Comparison of ENCODE assay signal across 8 cellular contexts in the genomic region with DNA sequence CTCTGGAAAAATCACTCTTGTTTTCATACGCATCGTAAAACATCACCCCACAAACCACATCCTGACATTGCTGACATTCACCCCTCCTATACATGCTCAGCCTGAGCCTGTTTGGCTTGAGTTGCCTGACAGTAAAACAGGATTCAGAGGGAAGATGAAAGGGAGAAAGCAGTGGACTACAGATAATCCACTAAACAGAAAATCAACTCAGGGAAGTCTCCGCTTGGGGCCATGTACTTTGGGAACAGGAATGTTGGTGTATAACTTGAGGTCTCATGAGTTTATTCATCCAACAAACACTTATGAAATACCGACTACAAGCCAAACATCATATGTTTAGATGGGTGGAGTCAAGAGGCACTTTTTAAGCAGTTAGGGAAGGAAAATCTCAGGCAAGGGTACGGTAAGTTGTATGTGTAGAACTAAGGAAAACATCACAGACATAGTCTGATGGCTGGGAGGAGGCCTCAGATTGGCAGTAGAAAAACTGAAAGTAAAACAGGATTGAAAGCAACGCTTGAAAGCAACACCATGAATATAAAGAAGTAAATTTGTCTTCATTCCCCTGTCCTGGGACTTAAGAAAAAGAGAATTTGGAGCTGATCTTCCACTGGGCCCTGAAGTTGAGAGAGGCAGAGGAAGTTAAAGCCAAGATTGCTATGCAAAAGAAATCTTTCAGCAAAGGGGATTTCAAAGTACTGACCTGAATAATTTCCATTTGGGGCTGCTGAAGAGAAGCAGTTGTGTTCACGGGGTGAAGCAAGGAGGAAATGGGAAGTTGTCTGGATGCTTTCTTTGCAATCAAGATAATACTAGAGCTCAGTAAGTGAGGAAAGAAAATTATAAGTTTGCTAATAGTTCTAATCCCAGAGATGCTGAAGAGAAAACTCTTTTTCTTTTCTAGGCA. TPM values are rescaled to one million over a fixed set of nuclear protein-coding genes. Genes with fewer than 3 reads are reported as not detected.
DNase-seq lines count a peak whose midpoint lies in the region; ATAC-seq and TF ChIP-seq lines count a peak whose summit lies in the region.

No MANE protein-coding gene starts in this region.

- H3K27ac Mint-ChIP-seq in GM23338, result no peak overlapping the region

- H3K9me3 ChIP-seq in right atrium auricular region, result no peaks in the 10 kb centered on the region

- H3K27me3 ChIP-seq in GM23338 (ENCODE audit: insufficient read depth) (no peaks in the 10 kb centered on the region), right atrium auricular region (no peaks in the 10 kb centered on the region)

- H3K9me3 Mint-ChIP-seq in GM23338, result no peaks in the 10 kb centered on the region

- no peaks in the 10 kb centered on the region for H3K9me2 ChIP-seq in GM23338 (ENCODE audit: insufficient read depth)

- TF ChIP-seq CTCF in GM23338 (conservative IDR thresholded peaks at IDR 0.05; ENCODE audit: low read depth in 2 of 2), result no peak
- no peak for TF ChIP-seq CTCF in right atrium auricular region (IDR thresholded peaks at IDR 0.05)

- H2AFZ ChIP-seq in GM23338, result peak overlapping the region; percentile 21; the same call in 1 of the 2 replicates

- DNase-seq in GM23338 (ENCODE audit: low spot score) (no peak), MV-4-11 (lab: John Stamatoyannopoulos, UW) (peak; percentile 14), right atrium auricular region (ENCODE audit: low spot score) (no peak), NCI-H146 treated with DMSO at 0.1 percent for 48 hours (lab: John Stamatoyannopoulos, UW; ENCODE audit: unreplicated experiment) (no peak), UCSD-AML1 (lab: John Stamatoyannopoulos, UW; ENCODE audit: unreplicated experiment) (no peak)
- DNase-seq in activated T-cell treated with anti-CD3 and anti-CD28 coated beads, Interleukin-2, amount 50 U/mL, for 48 hours, result peak; percentile 43 to 54
- peak; percentile 32 to 42 for DNase-seq in stimulated activated CD8-positive, alpha-beta memory T cell treated with anti-CD3 and anti-CD28 coated beads, Interleukin-15, amount 100 ng/mL, for 48 hours (ENCODE audit: low read depth in 2 of 2)

- no peaks in the 10 kb centered on the region for H3F3A ChIP-seq in GM23338 (replicated peaks; ENCODE audit: low read depth)

- H3K36me3 Mint-ChIP-seq in GM23338 (ENCODE audit: low read depth), result no peaks in the 10 kb centered on the region

- no peaks in the 10 kb centered on the region for H3K36me3 ChIP-seq in GM23338 (ENCODE audit: insufficient read depth)
- H3K36me3 ChIP-seq in right atrium auricular region, result no peaks in the 10 kb centered on the region

- H3K4me1 ChIP-seq in GM23338 (ENCODE audit: insufficient read depth), result 0 out of 2 replicates have a peak, but pooled peaks cover 5% of the 10 kb centered on the region
- no peaks in the 10 kb centered on the region for H3K4me1 ChIP-seq in right atrium auricular region

- peaks cover 9% of the 10 kb centered on the region; the same call in 2 of the 3 replicates for H3K4me1 Mint-ChIP-seq in GM23338

- no peak for ATAC-seq in GM23338

- H4K20me1 ChIP-seq in GM23338 (replicated peaks; ENCODE audit: insufficient read depth), result no peaks in the 10 kb centered on the region

- H3K27ac ChIP-seq in GM23338 (ENCODE audit: low read depth) (no peak overlapping the region), right atrium auricular region (peak overlapping the region; percentile 12 to 60)

- H3K4me2 ChIP-seq in GM23338, result no peak overlapping the region

- H3K4me3 Mint-ChIP-seq in GM23338, result no peak overlapping the region

- no peaks in the 10 kb centered on the region for H3K79me2 ChIP-seq in GM23338 (replicated peaks; ENCODE audit: insufficient read depth)

- H3K27me3 Mint-ChIP-seq in GM23338 (ENCODE audit: insufficient read depth, low read depth, poor library complexity), result no peaks in the 10 kb centered on the region

- H3K4me3 ChIP-seq in GM08714 (ENCODE audit: low read length), result peak overlapping the region; percentile 49; the same call in 1 of the 2 replicates
- H3K4me3 ChIP-seq in GM23338, result no peak overlapping the region
- peak overlapping the region in 1 of 2 donors; percentile 27 for H3K4me3 ChIP-seq in right atrium auricular region

TF ChIP-seq in GM23338, 12 proteins besides CTCF, POLR2A, EP300 and RAD21:
- TF ChIP-seq ZNF331 (CRISPR knock-in tag; IDR thresholded peaks at IDR 0.05; ENCODE audit: low read depth) (no peak), ZNF114 (CRISPR knock-in tag; IDR thresholded peaks at IDR 0.05) (no peak), EZH2phosphoT487 (IDR thresholded peaks at IDR 0.05; ENCODE audit: unreplicated experiment) (no peak), CREB1 (CRISPR knock-in tag; IDR thresholded peaks at IDR 0.05; ENCODE audit: low read depth) (no peak), EZH2 (IDR thresholded peaks at IDR 0.05; ENCODE audit: low read depth, unreplicated experiment) (no peak), NANOG (IDR thresholded peaks at IDR 0.05; ENCODE audit: borderline replicate concordance) (no peak), JUNB (IDR thresholded peaks at IDR 0.05; ENCODE audit: unreplicated experiment) (no peak)
- TF ChIP-seq, protein P1, sequence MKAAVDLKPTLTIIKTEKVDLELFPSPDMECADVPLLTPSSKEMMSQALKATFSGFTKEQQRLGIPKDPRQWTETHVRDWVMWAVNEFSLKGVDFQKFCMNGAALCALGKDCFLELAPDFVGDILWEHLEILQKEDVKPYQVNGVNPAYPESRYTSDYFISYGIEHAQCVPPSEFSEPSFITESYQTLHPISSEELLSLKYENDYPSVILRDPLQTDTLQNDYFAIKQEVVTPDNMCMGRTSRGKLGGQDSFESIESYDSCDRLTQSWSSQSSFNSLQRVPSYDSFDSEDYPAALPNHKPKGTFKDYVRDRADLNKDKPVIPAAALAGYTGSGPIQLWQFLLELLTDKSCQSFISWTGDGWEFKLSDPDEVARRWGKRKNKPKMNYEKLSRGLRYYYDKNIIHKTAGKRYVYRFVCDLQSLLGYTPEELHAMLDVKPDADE (IDR thresholded peaks at IDR 0.05), result no peak
- TF ChIP-seq, protein P2, sequence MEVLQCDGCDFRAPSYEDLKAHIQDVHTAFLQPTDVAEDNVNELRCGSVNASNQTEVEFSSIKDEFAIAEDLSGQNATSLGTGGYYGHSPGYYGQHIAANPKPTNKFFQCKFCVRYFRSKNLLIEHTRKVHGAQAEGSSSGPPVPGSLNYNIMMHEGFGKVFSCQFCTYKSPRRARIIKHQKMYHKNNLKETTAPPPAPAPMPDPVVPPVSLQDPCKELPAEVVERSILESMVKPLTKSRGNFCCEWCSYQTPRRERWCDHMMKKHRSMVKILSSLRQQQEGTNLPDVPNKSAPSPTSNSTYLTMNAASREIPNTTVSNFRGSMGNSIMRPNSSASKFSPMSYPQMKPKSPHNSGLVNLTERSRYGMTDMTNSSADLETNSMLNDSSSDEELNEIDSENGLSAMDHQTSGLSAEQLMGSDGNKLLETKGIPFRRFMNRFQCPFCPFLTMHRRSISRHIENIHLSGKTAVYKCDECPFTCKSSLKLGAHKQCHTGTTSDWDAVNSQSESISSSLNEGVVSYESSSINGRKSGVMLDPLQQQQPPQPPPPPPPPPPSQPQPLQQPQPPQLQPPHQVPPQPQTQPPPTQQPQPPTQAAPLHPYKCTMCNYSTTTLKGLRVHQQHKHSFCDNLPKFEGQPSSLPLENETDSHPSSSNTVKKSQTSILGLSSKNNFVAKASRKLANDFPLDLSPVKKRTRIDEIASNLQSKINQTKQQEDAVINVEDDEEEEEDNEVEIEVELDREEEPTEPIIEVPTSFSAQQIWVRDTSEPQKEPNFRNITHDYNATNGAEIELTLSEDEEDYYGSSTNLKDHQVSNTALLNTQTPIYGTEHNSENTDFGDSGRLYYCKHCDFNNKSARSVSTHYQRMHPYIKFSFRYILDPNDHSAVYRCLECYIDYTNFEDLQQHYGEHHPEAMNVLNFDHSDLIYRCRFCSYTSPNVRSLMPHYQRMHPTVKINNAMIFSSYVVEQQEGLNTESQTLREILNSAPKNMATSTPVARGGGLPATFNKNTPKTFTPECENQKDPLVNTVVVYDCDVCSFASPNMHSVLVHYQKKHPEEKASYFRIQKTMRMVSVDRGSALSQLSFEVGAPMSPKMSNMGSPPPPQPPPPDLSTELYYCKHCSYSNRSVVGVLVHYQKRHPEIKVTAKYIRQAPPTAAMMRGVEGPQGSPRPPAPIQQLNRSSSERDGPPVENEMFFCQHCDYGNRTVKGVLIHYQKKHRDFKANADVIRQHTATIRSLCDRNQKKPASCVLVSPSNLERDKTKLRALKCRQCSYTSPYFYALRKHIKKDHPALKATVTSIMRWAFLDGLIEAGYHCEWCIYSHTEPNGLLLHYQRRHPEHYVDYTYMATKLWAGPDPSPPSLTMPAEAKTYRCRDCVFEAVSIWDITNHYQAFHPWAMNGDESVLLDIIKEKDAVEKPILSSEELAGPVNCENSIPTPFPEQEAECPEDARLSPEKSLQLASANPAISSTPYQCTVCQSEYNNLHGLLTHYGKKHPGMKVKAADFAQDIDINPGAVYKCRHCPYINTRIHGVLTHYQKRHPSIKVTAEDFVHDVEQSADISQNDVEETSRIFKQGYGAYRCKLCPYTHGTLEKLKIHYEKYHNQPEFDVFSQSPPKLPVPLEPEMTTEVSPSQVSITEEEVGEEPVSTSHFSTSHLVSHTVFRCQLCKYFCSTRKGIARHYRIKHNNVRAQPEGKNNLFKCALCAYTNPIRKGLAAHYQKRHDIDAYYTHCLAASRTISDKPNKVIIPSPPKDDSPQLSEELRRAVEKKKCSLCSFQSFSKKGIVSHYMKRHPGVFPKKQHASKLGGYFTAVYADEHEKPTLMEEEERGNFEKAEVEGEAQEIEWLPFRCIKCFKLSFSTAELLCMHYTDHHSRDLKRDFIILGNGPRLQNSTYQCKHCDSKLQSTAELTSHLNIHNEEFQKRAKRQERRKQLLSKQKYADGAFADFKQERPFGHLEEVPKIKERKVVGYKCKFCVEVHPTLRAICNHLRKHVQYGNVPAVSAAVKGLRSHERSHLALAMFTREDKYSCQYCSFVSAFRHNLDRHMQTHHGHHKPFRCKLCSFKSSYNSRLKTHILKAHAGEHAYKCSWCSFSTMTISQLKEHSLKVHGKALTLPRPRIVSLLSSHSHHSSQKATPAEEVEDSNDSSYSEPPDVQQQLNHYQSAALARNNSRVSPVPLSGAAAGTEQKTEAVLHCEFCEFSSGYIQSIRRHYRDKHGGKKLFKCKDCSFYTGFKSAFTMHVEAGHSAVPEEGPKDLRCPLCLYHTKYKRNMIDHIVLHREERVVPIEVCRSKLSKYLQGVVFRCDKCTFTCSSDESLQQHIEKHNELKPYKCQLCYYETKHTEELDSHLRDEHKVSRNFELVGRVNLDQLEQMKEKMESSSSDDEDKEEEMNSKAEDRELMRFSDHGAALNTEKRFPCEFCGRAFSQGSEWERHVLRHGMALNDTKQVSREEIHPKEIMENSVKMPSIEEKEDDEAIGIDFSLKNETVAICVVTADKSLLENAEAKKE (CRISPR knock-in tag; IDR thresholded peaks at IDR 0.05), result no peak

RNA-seq across cellular contexts. Expression of a gene that starts 28.8 kb away (rescaled TPM):
- total RNA-seq in GM23338 (2014; rRNA removed; shearing (Covaris generic)), result 0.07 TPM in 1 of 2 replicates, not detected in the other
- not detected in 2 replicates for polyA plus RNA-seq in GM23338 (2016; fragmentation: Nextera tagmentation; extraction: Ambion mirVana)
- total RNA-seq in right atrium auricular region, result 10 to 100 TPM in 1 of 2 donors, 1 to 10 TPM in 1; 9.0 to 11.2 TPM

Comparison
In these comparisons a context has a peak if more than half of its experiments do, and no peak if none do; other contexts are left out.
1. DNase-seq: peak in MV-4-11 (single experiment), activated T-cell treated with anti-CD3 and anti-CD28 coated beads, Interleukin-2, amount 50 U/mL, for 48 hours (2 of 2) and stimulated activated CD8-positive, alpha-beta memory T cell treated with anti-CD3 and anti-CD28 coated beads, Interleukin-15, amount 100 ng/mL, for 48 hours (2 of 2); none in GM23338 (single experiment), right atrium auricular region (single experiment), NCI-H146 treated with DMSO at 0.1 percent for 48 hours (single experiment) and UCSD-AML1 (single experiment).